Comparison of ENCODE assay signal across 2 cellular contexts in the genomic region with DNA sequence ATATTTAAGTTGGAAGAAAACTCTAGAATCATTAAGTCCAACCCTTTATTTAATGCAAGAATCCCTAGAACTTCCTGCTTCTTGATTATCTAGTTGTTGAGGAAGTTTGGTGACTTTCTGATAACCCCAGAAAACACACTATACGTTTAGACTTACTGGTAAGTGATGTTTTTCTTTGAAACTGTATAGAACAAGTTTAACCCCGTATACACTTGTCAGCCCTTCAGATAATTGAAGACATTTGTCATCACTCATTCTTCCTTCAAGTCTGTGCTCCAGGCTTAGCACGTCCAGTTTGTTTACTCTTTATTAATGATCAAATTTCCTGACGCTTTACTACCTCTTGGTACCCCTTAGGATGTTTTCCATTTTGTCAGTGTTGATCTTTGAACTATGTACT.
TF ChIP-seq lines count a peak whose summit lies in the region.

No MANE protein-coding gene starts in this region.

TF ChIP-seq in A549, 52 proteins besides CTCF, POLR2A, EP300 and RAD21:
- no peak for TF ChIP-seq FOSB (CRISPR knock-in tag; IDR thresholded peaks at IDR 0.05)
- TF ChIP-seq ZSCAN20 (CRISPR knock-in tag; IDR thresholded peaks at IDR 0.05), result no peak
- no peak for TF ChIP-seq KDM5A (IDR thresholded peaks at IDR 0.05)
- TF ChIP-seq HDAC2 (IDR thresholded peaks at IDR 0.05), result no peak
- no peak for TF ChIP-seq SREBF2 (IDR thresholded peaks at IDR 0.05)
- TF ChIP-seq, protein P1, sequence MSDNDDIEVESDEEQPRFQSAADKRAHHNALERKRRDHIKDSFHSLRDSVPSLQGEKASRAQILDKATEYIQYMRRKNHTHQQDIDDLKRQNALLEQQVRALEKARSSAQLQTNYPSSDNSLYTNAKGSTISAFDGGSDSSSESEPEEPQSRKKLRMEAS (IDR thresholded peaks at IDR 0.05), result no peak
- no peak for TF ChIP-seq RNF2 (IDR thresholded peaks at IDR 0.05; ENCODE audit: borderline replicate concordance, low read depth)
- no peak for TF ChIP-seq HEYL (CRISPR knock-in tag; IDR thresholded peaks at IDR 0.05)
- TF ChIP-seq, protein P2, sequence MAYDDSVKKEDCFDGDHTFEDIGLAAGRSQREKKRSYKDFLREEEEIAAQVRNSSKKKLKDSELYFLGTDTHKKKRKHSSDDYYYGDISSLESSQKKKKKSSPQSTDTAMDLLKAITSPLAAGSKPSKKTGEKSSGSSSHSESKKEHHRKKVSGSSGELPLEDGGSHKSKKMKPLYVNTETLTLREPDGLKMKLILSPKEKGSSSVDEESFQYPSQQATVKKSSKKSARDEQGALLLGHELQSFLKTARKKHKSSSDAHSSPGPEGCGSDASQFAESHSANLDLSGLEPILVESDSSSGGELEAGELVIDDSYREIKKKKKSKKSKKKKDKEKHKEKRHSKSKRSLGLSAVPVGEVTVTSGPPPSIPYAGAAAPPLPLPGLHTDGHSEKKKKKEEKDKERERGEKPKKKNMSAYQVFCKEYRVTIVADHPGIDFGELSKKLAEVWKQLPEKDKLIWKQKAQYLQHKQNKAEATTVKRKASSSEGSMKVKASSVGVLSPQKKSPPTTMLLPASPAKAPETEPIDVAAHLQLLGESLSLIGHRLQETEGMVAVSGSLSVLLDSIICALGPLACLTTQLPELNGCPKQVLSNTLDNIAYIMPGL (CRISPR knock-in tag; IDR thresholded peaks at IDR 0.05; ENCODE audit: borderline replicate concordance), result no peak
- no peak for TF ChIP-seq ESRRA (IDR thresholded peaks at IDR 0.05; ENCODE audit: borderline replicate concordance, low read length)
- TF ChIP-seq ZC3H11A (IDR thresholded peaks at IDR 0.05), result no peak
- no peak for TF ChIP-seq ZNF302 (CRISPR knock-in tag; IDR thresholded peaks at IDR 0.05)
- TF ChIP-seq, protein P3, sequence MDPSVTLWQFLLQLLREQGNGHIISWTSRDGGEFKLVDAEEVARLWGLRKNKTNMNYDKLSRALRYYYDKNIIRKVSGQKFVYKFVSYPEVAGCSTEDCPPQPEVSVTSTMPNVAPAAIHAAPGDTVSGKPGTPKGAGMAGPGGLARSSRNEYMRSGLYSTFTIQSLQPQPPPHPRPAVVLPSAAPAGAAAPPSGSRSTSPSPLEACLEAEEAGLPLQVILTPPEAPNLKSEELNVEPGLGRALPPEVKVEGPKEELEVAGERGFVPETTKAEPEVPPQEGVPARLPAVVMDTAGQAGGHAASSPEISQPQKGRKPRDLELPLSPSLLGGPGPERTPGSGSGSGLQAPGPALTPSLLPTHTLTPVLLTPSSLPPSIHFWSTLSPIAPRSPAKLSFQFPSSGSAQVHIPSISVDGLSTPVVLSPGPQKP (IDR thresholded peaks at IDR 0.05; ENCODE audit: low read depth, low read length), result no peak

TF ChIP-seq in K562, 482 proteins besides CTCF, POLR2A, EP300 and RAD21:
- TF ChIP-seq, protein P4, sequence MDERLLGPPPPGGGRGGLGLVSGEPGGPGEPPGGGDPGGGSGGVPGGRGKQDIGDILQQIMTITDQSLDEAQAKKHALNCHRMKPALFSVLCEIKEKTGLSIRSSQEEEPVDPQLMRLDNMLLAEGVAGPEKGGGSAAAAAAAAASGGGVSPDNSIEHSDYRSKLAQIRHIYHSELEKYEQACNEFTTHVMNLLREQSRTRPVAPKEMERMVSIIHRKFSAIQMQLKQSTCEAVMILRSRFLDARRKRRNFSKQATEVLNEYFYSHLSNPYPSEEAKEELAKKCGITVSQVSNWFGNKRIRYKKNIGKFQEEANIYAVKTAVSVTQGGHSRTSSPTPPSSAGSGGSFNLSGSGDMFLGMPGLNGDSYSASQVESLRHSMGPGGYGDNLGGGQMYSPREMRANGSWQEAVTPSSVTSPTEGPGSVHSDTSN (CRISPR knock-in tag; IDR thresholded peaks at IDR 0.05; ENCODE audit: low read depth), result no peak
- TF ChIP-seq, protein P4 (tag; conservative IDR thresholded peaks at IDR 0.05; ENCODE audit: low read depth), result peak; percentile 38; the same call in 1 of the 2 replicates
- TF ChIP-seq HMG20A (CRISPR knock-in tag; conservative IDR thresholded peaks at IDR 0.05) (no peak), MEIS2 (IDR thresholded peaks at IDR 0.05; ENCODE audit: partially characterized antibody) (peak; percentile 88), PTRF (tag; IDR thresholded peaks at IDR 0.05) (no peak), FOXM1 (IDR thresholded peaks at IDR 0.05; ENCODE audit: low read depth) (peak; percentile 42; the same call in 1 of the 2 replicates), FOXM1 (CRISPR knock-in tag; IDR thresholded peaks at IDR 0.05; ENCODE audit: low read depth) (no peak), CEBPG (CRISPR knock-in tag; IDR thresholded peaks at IDR 0.05) (no peak), CEBPG (tag; conservative IDR thresholded peaks at IDR 0.05 in 1 of 2, IDR thresholded peaks at IDR 0.05 in 1 of 2) (no peak)
- TF ChIP-seq, protein P5, sequence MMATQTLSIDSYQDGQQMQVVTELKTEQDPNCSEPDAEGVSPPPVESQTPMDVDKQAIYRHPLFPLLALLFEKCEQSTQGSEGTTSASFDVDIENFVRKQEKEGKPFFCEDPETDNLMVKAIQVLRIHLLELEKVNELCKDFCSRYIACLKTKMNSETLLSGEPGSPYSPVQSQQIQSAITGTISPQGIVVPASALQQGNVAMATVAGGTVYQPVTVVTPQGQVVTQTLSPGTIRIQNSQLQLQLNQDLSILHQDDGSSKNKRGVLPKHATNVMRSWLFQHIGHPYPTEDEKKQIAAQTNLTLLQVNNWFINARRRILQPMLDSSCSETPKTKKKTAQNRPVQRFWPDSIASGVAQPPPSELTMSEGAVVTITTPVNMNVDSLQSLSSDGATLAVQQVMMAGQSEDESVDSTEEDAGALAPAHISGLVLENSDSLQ (IDR thresholded peaks at IDR 0.05), result peak; percentile 18; the same call in 1 of the 2 replicates
- TF ChIP-seq, protein P6, sequence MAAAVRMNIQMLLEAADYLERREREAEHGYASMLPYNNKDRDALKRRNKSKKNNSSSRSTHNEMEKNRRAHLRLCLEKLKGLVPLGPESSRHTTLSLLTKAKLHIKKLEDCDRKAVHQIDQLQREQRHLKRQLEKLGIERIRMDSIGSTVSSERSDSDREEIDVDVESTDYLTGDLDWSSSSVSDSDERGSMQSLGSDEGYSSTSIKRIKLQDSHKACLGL (CRISPR knock-in tag; IDR thresholded peaks at IDR 0.05; ENCODE audit: borderline replicate concordance, poor library complexity, severe bottlenecking), result no peak
